In the genomic region with DNA sequence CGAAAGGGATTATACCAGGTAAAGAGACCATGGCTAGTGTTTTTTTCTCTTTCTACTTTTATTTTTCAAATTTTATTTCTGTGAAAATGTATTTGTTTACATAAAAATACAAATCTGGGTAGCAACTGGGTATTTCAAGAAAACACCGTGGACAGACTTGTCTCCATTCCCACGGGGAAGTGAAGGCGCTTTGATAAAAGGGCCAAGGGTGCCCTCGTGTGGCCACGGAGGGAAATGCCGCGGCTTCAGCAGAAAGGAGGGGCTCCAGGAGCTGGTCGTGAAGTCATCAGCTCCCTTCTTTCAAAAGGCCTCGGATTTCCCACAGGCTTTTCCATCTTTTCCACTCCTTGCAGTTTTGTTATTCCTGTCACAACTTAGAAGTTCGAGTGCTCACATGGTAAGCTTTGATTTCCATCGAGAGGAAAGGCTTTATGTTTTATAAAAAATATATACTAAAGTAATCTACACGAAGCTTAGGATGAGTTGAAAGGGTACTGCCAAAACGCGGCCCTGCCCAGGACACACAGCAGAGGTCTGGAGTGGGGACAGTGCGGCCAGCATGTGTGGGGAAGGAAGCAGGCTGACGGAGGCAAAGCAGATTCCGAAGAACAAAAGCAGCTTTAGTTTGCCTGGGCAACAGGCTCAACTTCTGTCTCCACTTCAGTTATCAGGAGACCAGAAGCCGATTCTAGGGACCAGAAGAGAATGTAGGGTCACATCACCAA, we compare ENCODE assay signal across 8 cellular contexts. TPM values are rescaled to one million over a fixed set of nuclear protein-coding genes. Genes with fewer than 3 reads are reported as not detected.
DNase-seq lines count a peak whose midpoint lies in the region; ATAC-seq, FAIRE-seq and TF ChIP-seq lines count a peak whose summit lies in the region.

No MANE protein-coding gene starts in this region.

- H3K9ac ChIP-seq in neuronal stem cell (ENCODE audit: low read depth, low read length, poor library complexity): no peak overlapping the region

- no peak overlapping the region for H3K23ac ChIP-seq in neuronal stem cell (ENCODE audit: low read depth, low read length, poor library complexity)

- no peaks in the 10 kb centered on the region for H3K9me3 Mint-ChIP-seq in activated T-helper 2 cell treated with anti-CD3 and anti-CD28 coated beads, Interferon-gamma antibody, Interleukin-2, Interleukin-4, amounts not matched to agents 10 μg/mL and 5 μg/mL and 100 μg/mL, durations not matched to agents 14 hours and 24 hours and 36 hours

- FAIRE-seq in D721Med (lab: Jason Lieb, UNC): peak; percentile 32

- H2BK12ac ChIP-seq in neuronal stem cell (ENCODE audit: low read length): no peak overlapping the region

- H2BK15ac ChIP-seq in neuronal stem cell (ENCODE audit: low read length): no peak overlapping the region

- H3K14ac ChIP-seq in neuronal stem cell (ENCODE audit: low read length): no peak overlapping the region

- TF ChIP-seq POLR2A in stomach (IDR thresholded peaks at IDR 0.05): no peak

- H3K27ac ChIP-seq in neuronal stem cell (replicated peaks; ENCODE audit: low read length) (peak overlapping the region; percentile 63), stomach (peak overlapping the region in 3 of 5 donors; percentile 38 to 73 (median 63))

- peaks cover 28% of the 10 kb centered on the region for H3K36me3 Mint-ChIP-seq in activated T-helper 2 cell treated with anti-CD3 and anti-CD28 coated beads, Interferon-gamma antibody, Interleukin-2, Interleukin-4, amounts not matched to agents 10 μg/mL and 5 μg/mL and 100 μg/mL, durations not matched to agents 14 hours and 24 hours and 36 hours (ENCODE audit: low read depth)

- TF ChIP-seq EP300 in stomach (IDR thresholded peaks at IDR 0.05): no peak

- no peak overlapping the region for H4K91ac ChIP-seq in neuronal stem cell (ENCODE audit: low read depth, low read length, poor library complexity)

- peak; percentile 68 for TF ChIP-seq CTCF in D721Med (IDR thresholded peaks at IDR 0.05; ENCODE audit: insufficient read depth, missing control alignments)
- peak; percentile 89 for TF ChIP-seq CTCF in fibroblast of pulmonary artery (IDR thresholded peaks at IDR 0.05; ENCODE audit: low read length, missing control alignments)
- TF ChIP-seq CTCF in stomach (IDR thresholded peaks at IDR 0.05): peak in 6 of 7 experiments; percentile 69 to 99 (median 96)

- H3K36me3 ChIP-seq in neuronal stem cell (replicated peaks in 1 of 2; ENCODE audit: control insufficient read depth in 2 of 2, insufficient read depth in 2 of 2, low read length in 2 of 2): peaks cover 22 to 67% of the 10 kb centered on the region in 2 donors
- H3K36me3 ChIP-seq in stomach: peaks cover 15 to 45% (median 41%) of the 10 kb centered on the region in 4 donors

- H3K4me1 Mint-ChIP-seq in activated T-helper 2 cell treated with anti-CD3 and anti-CD28 coated beads, Interferon-gamma antibody, Interleukin-2, Interleukin-4, amounts not matched to agents 10 μg/mL and 5 μg/mL and 100 μg/mL, durations not matched to agents 14 hours and 24 hours and 36 hours (ENCODE audit: low read depth): no peaks in the 10 kb centered on the region

- no peak overlapping the region for H3K4me2 ChIP-seq in neuronal stem cell (ENCODE audit: insufficient read depth, low read length, poor library complexity, severe bottlenecking)

- H3K9me3 ChIP-seq in neuronal stem cell (replicated peaks in 1 of 2; ENCODE audit: control insufficient read depth in 2 of 2, insufficient read depth in 1 of 2, low read depth in 1 of 2, low read length in 2 of 2) (no peaks in the 10 kb centered on the region), stomach (no peaks in the 10 kb centered on the region)

- intact Hi-C loops in activated T-helper 2 cell treated with anti-CD3 and anti-CD28 coated beads, Interferon-gamma antibody, Interleukin-2, Interleukin-4, amounts not matched to agents 10 μg/mL and 5 μg/mL and 100 μg/mL, durations not matched to agents 14 hours and 24 hours and 36 hours (cut with micrococcal nuclease): loop anchor here (1.0 to 2.0 kb wide), 2 partner anchors 13 to 34 kb away; no protein-coding TSS in a partner anchor
- intact Hi-C loops in stomach (cut with DNase I; ENCODE audit: low total_unique reads): loop anchor here (5.0 to 10.0 kb wide), 2 partner anchors 34 to 51 kb away; no protein-coding TSS in a partner anchor

- H2AFZ ChIP-seq in neuronal stem cell (ENCODE audit: low read length): peak overlapping the region; percentile 7

- H3K4me1 ChIP-seq in neuronal stem cell (ENCODE audit: control insufficient read depth in 2 of 2, insufficient read depth in 1 of 2, low read depth in 1 of 2, low read length in 2 of 2) (peaks cover 6 to 15% of the 10 kb centered on the region in 2 donors), stomach (peaks cover 8 to 62% (median 26%) of the 10 kb centered on the region in 4 donors)

- ATAC-seq in GM18519 (IDR thresholded peaks at IDR 0.05; ENCODE audit: low FRiP score, unreplicated experiment): no peak

- H3K27me3 ChIP-seq in neuronal stem cell (ENCODE audit: control insufficient read depth in 3 of 3, insufficient read depth in 3 of 3, low read depth in 1 of 3, low read length in 3 of 3) (no peaks in the 10 kb centered on the region), stomach (no peaks in the 10 kb centered on the region)

- H3K4ac ChIP-seq in neuronal stem cell (ENCODE audit: low read length): no peak overlapping the region

- H3K4me3 ChIP-seq in fibroblast of pulmonary artery (replicated peaks; ENCODE audit: low read depth, low read length) (no peak overlapping the region), neuronal stem cell (ENCODE audit: low read length in 2 of 2) (no peak overlapping the region), stomach (no peak overlapping the region)

- in situ Hi-C loops in KBM-7 (cut with MboI; ENCODE audit: low pct_unique_long_range_greater_than_20kb, low sequenced_read_pairs): no loop called here

- H3K18ac ChIP-seq in neuronal stem cell (ENCODE audit: low read length): no peak overlapping the region

- H3K27ac Mint-ChIP-seq in activated T-helper 2 cell treated with anti-CD3 and anti-CD28 coated beads, Interferon-gamma antibody, Interleukin-2, Interleukin-4, amounts not matched to agents 10 μg/mL and 5 μg/mL and 100 μg/mL, durations not matched to agents 14 hours and 24 hours and 36 hours: no peak overlapping the region

- H3K79me1 ChIP-seq in neuronal stem cell (ENCODE audit: low read depth, low read length): peaks cover 4% of the 10 kb centered on the region

- no peak overlapping the region for H4K8ac ChIP-seq in neuronal stem cell (ENCODE audit: low read depth, low read length)

- no peak overlapping the region for H3K4me3 Mint-ChIP-seq in activated T-helper 2 cell treated with anti-CD3 and anti-CD28 coated beads, Interferon-gamma antibody, Interleukin-2, Interleukin-4, amounts not matched to agents 10 μg/mL and 5 μg/mL and 100 μg/mL, durations not matched to agents 14 hours and 24 hours and 36 hours (ENCODE audit: low read depth)

- H2BK120ac ChIP-seq in neuronal stem cell (ENCODE audit: low read depth, low read length): no peak overlapping the region

- WGBS in neuronal stem cell (ENCODE audit: extremely low coverage in 2 of 2, insufficient read length in 2 of 2, insufficient replicate concordance in 1 of 2), 2 donors: no CpG with 5 or more reads among the region's 19 CpGs
- WGBS in stomach, 5 donors: 24 to 33% (median 31%) methylated on average over 19 of the region's 19 CpGs

- no peak overlapping the region for H2AK5ac ChIP-seq in neuronal stem cell (ENCODE audit: low read depth, low read length)

- no peak overlapping the region for H2BK5ac ChIP-seq in neuronal stem cell (ENCODE audit: low read length)

- DNase-seq in D721Med (ENCODE audit: insufficient read length, low spot score): peak; percentile 81
- peak; percentile 89 for DNase-seq in KBM-7
- DNase-seq in RPMI7951 (ENCODE audit: low read depth): peak; percentile 72
- peak; percentile 74 for DNase-seq in activated T-helper 2 cell treated with anti-CD3 and anti-CD28 coated beads, Interferon-gamma antibody, Interleukin-2, Interleukin-4, amounts not matched to agents 10 μg/mL and 5 μg/mL and 100 μg/mL, durations not matched to agents 14 hours and 24 hours and 36 hours (ENCODE audit: low spot score)
- DNase-seq in fibroblast of pulmonary artery (ENCODE audit: low read depth): peak; percentile 92
- peak; percentile 84 for DNase-seq in neuronal stem cell (ENCODE audit: low spot score)
- DNase-seq in stomach: peak; percentile 95

- no peaks in the 10 kb centered on the region for H3K27me3 Mint-ChIP-seq in activated T-helper 2 cell treated with anti-CD3 and anti-CD28 coated beads, Interferon-gamma antibody, Interleukin-2, Interleukin-4, amounts not matched to agents 10 μg/mL and 5 μg/mL and 100 μg/mL, durations not matched to agents 14 hours and 24 hours and 36 hours (ENCODE audit: low read depth)

RNA-seq across cellular contexts. Expression of a gene that starts 15.3 kb away (rescaled TPM):
- total RNA-seq in RPMI7951 (2014; rRNA removed; shearing (Covaris generic)): 2.4 and 2.7 TPM in 2 replicates
- total RNA-seq in activated T-helper 2 cell treated with anti-CD3 and anti-CD28 coated beads, Interferon-gamma antibody, Interleukin-2, Interleukin-4, amounts not matched to agents 10 μg/mL and 5 μg/mL and 100 μg/mL, durations not matched to agents 14 hours and 24 hours and 36 hours: 28.1 and 30.4 TPM in 2 replicates
- polyA plus RNA-seq in neuronal stem cell (2013, experiment 1 of 2): 14.3 TPM
- polyA plus RNA-seq in neuronal stem cell (2013, experiment 2 of 2): 15.1 TPM
- total RNA-seq in stomach: 10 to 100 TPM in 3 of 5 donors, 1 to 10 TPM in 2; 3.5 to 55.8 (median 18.2) TPM
- 1 to 10 TPM; 5.2 to 7.9 (median 7.3) TPM for polyA plus RNA-seq in stomach
